1 cellular context compared by ENCODE assay signal in the genomic region with DNA sequence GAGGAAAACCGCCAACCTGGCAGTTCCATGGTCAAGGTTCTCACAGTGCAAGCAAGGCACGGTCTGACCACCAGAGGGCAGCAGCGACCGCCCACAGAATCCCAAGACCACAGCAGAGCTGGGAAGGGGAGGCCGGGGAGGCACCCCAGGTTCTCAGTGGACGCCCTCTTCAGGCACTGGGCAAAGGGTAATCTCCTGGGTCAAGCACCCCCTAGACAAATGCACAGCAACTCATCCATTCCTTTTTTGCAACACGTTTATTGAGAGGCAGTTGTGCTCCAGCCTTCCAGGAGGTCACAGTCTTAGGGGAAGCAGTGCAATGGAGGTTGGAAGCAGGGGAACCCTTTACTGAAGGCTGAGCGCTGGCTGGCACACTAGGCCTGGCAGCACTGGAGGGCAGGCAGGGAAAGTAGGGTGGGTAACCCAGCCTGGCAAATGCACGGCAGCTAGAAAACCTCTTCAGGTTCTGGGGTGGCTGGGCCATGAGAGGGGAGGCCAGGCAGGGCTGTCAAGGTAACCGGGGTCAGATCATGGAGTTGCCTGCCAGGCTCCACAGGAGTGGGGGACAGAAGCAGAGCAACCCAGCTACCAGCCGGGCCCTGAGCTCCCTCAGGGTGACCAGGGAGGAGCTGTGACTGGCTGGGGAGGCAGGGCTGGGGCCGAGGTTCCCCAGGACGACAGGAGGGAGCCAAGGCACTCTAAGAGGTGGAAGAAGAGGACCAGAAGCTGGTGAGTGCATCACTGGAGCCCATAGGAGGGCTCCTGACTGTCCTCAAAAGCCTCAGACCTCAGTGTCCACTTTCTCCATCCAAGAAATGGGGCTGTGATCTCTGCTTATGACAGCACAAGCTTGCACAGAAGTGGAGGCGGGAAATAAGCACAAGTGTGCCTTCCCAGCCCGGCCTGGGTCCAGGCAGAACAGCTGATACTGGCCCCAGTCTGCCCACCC.
A peak's percentile ranks its signal among the peaks of the same experiment; 100 is the strongest.
TF ChIP-seq lines count a peak whose summit lies in the region.

No MANE protein-coding gene starts in this region.

TF ChIP-seq in K562, 482 proteins besides CTCF, POLR2A, EP300 and RAD21 (continued from another document and continues in another):
- no peak for TF ChIP-seq EP400 (IDR thresholded peaks at IDR 0.05)
- TF ChIP-seq, protein P1, sequence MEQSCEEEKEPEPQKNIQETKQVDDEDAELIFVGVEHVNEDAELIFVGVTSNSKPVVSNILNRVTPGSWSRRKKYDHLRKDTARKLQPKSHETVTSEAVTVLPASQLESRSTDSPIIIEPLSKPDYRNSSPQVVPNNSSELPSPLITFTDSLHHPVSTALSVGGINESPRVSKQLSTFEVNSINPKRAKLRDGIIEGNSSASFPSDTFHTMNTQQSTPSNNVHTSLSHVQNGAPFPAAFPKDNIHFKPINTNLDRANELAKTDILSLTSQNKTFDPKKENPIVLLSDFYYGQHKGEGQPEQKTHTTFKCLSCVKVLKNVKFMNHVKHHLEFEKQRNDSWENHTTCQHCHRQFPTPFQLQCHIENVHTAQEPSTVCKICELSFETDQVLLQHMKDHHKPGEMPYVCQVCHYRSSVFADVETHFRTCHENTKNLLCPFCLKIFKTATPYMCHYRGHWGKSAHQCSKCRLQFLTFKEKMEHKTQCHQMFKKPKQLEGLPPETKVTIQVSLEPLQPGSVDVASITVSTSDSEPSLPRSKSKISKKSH (CRISPR knock-in tag; IDR thresholded peaks at IDR 0.05) = no peak
- no peak for TF ChIP-seq NR2C2 (CRISPR knock-in tag; IDR thresholded peaks at IDR 0.05)
- no peak for TF ChIP-seq NR2C2 (tag; IDR thresholded peaks at IDR 0.05)
- TF ChIP-seq MCM7 (IDR thresholded peaks at IDR 0.05) = no peak
- TF ChIP-seq NFIC (IDR thresholded peaks at IDR 0.05) = no peak
- no peak for TF ChIP-seq MEF2A (IDR thresholded peaks at IDR 0.05; ENCODE audit: control insufficient read depth, low read depth, low read length)
- no peak for TF ChIP-seq ZNF3 (CRISPR knock-in tag; IDR thresholded peaks at IDR 0.05)
- no peak for TF ChIP-seq BRD9 (IDR thresholded peaks at IDR 0.05; ENCODE audit: low read depth, partially characterized antibody)
- no peak for TF ChIP-seq SETDB1 (IDR thresholded peaks at IDR 0.05; ENCODE audit: low read length)
- no peak for TF ChIP-seq ZNF140 (CRISPR knock-in tag; IDR thresholded peaks at IDR 0.05)
- TF ChIP-seq, protein P2, sequence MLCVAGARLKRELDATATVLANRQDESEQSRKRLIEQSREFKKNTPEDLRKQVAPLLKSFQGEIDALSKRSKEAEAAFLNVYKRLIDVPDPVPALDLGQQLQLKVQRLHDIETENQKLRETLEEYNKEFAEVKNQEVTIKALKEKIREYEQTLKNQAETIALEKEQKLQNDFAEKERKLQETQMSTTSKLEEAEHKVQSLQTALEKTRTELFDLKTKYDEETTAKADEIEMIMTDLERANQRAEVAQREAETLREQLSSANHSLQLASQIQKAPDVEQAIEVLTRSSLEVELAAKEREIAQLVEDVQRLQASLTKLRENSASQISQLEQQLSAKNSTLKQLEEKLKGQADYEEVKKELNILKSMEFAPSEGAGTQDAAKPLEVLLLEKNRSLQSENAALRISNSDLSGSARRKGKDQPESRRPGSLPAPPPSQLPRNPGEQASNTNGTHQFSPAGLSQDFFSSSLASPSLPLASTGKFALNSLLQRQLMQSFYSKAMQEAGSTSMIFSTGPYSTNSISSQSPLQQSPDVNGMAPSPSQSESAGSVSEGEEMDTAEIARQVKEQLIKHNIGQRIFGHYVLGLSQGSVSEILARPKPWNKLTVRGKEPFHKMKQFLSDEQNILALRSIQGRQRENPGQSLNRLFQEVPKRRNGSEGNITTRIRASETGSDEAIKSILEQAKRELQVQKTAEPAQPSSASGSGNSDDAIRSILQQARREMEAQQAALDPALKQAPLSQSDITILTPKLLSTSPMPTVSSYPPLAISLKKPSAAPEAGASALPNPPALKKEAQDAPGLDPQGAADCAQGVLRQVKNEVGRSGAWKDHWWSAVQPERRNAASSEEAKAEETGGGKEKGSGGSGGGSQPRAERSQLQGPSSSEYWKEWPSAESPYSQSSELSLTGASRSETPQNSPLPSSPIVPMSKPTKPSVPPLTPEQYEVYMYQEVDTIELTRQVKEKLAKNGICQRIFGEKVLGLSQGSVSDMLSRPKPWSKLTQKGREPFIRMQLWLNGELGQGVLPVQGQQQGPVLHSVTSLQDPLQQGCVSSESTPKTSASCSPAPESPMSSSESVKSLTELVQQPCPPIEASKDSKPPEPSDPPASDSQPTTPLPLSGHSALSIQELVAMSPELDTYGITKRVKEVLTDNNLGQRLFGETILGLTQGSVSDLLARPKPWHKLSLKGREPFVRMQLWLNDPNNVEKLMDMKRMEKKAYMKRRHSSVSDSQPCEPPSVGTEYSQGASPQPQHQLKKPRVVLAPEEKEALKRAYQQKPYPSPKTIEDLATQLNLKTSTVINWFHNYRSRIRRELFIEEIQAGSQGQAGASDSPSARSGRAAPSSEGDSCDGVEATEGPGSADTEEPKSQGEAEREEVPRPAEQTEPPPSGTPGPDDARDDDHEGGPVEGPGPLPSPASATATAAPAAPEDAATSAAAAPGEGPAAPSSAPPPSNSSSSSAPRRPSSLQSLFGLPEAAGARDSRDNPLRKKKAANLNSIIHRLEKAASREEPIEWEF (CRISPR knock-in tag; IDR thresholded peaks at IDR 0.05) = no peak
- TF ChIP-seq HMG20B (CRISPR knock-in tag; IDR thresholded peaks at IDR 0.05) = no peak
- no peak for TF ChIP-seq PURB (CRISPR knock-in tag; IDR thresholded peaks at IDR 0.05; ENCODE audit: low read depth)
- TF ChIP-seq MTA2 (IDR thresholded peaks at IDR 0.05; ENCODE audit: low read depth) = no peak
- TF ChIP-seq ZKSCAN8 (CRISPR knock-in tag; IDR thresholded peaks at IDR 0.05) = 0 out of 2 replicates have a peak, but pooled peaks have one; percentile 18
- TF ChIP-seq PRPF4 (IDR thresholded peaks at IDR 0.05; ENCODE audit: insufficient read depth, low read depth, low read length, poor library complexity, severe bottlenecking) = no peak
- TF ChIP-seq, protein P3, sequence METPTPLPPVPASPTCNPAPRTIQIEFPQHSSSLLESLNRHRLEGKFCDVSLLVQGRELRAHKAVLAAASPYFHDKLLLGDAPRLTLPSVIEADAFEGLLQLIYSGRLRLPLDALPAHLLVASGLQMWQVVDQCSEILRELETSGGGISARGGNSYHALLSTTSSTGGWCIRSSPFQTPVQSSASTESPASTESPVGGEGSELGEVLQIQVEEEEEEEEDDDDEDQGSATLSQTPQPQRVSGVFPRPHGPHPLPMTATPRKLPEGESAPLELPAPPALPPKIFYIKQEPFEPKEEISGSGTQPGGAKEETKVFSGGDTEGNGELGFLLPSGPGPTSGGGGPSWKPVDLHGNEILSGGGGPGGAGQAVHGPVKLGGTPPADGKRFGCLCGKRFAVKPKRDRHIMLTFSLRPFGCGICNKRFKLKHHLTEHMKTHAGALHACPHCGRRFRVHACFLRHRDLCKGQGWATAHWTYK (CRISPR knock-in tag; IDR thresholded peaks at IDR 0.05) = no peak
- TF ChIP-seq, protein P4, sequence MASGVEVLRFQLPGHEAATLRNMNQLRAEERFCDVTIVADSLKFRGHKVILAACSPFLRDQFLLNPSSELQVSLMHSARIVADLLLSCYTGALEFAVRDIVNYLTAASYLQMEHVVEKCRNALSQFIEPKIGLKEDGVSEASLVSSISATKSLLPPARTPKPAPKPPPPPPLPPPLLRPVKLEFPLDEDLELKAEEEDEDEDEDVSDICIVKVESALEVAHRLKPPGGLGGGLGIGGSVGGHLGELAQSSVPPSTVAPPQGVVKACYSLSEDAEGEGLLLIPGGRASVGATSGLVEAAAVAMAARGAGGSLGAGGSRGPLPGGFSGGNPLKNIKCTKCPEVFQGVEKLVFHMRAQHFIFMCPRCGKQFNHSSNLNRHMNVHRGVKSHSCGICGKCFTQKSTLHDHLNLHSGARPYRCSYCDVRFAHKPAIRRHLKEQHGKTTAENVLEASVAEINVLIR (CRISPR knock-in tag; IDR thresholded peaks at IDR 0.05) = no peak
- no peak; the same call in 1 of the 2 replicates for TF ChIP-seq RB1 (IDR thresholded peaks at IDR 0.05; ENCODE audit: low read depth)
- TF ChIP-seq MXI1 (IDR thresholded peaks at IDR 0.05; ENCODE audit: low read depth, low read length) = no peak
- TF ChIP-seq TAF1 (IDR thresholded peaks at IDR 0.05; ENCODE audit: control insufficient read depth, extremely low read depth, insufficient read depth, low read length, severe bottlenecking) = peak; percentile 19
- TF ChIP-seq NCOA4 (IDR thresholded peaks at IDR 0.05; ENCODE audit: partially characterized antibody) = no peak
- TF ChIP-seq SMAD3 (CRISPR knock-in tag; conservative IDR thresholded peaks at IDR 0.05) = no peak
- no peak for TF ChIP-seq KLF1 (tag; IDR thresholded peaks at IDR 0.05)
- TF ChIP-seq MAFG (tag; conservative IDR thresholded peaks at IDR 0.05) = peak; percentile 59
- peak; percentile 30; the same call in 1 of the 2 replicates for TF ChIP-seq BHLHE40 (IDR thresholded peaks at IDR 0.05; ENCODE audit: low read length)
- TF ChIP-seq, protein P5, sequence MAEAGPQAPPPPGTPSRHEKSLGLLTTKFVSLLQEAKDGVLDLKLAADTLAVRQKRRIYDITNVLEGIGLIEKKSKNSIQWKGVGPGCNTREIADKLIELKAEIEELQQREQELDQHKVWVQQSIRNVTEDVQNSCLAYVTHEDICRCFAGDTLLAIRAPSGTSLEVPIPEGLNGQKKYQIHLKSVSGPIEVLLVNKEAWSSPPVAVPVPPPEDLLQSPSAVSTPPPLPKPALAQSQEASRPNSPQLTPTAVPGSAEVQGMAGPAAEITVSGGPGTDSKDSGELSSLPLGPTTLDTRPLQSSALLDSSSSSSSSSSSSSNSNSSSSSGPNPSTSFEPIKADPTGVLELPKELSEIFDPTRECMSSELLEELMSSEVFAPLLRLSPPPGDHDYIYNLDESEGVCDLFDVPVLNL (CRISPR knock-in tag; IDR thresholded peaks at IDR 0.05; ENCODE audit: low read depth) = peak; percentile 37; the same call in 1 of the 2 replicates
- TF ChIP-seq POLR2AphosphoS2 (IDR thresholded peaks at IDR 0.05; ENCODE audit: low read length) = peak; percentile 85; the same call in 1 of the 2 replicates
- no peak for TF ChIP-seq TGIF2 (CRISPR knock-in tag; IDR thresholded peaks at IDR 0.05)
- TF ChIP-seq NCOA2 (IDR thresholded peaks at IDR 0.05; ENCODE audit: partially characterized antibody in 2 of 2) = no peak
- no peak for TF ChIP-seq EZH2 (IDR thresholded peaks at IDR 0.05; ENCODE audit: borderline replicate concordance, low read depth, low read length)
- TF ChIP-seq CAMTA2 (CRISPR knock-in tag; conservative IDR thresholded peaks at IDR 0.05) = no peak
- TF ChIP-seq ZEB2 (IDR thresholded peaks at IDR 0.05) = no peak
- TF ChIP-seq TCF7L2 (IDR thresholded peaks at IDR 0.05; ENCODE audit: low read depth, low read length) = no peak
- TF ChIP-seq EHMT2 (IDR thresholded peaks at IDR 0.05) = no peak
- TF ChIP-seq POLR2AphosphoS5 (IDR thresholded peaks at IDR 0.05; ENCODE audit: control insufficient read depth, insufficient read depth, low read depth, low read length) = no peak; the same call in 1 of the 2 replicates
- TF ChIP-seq, protein P6, sequence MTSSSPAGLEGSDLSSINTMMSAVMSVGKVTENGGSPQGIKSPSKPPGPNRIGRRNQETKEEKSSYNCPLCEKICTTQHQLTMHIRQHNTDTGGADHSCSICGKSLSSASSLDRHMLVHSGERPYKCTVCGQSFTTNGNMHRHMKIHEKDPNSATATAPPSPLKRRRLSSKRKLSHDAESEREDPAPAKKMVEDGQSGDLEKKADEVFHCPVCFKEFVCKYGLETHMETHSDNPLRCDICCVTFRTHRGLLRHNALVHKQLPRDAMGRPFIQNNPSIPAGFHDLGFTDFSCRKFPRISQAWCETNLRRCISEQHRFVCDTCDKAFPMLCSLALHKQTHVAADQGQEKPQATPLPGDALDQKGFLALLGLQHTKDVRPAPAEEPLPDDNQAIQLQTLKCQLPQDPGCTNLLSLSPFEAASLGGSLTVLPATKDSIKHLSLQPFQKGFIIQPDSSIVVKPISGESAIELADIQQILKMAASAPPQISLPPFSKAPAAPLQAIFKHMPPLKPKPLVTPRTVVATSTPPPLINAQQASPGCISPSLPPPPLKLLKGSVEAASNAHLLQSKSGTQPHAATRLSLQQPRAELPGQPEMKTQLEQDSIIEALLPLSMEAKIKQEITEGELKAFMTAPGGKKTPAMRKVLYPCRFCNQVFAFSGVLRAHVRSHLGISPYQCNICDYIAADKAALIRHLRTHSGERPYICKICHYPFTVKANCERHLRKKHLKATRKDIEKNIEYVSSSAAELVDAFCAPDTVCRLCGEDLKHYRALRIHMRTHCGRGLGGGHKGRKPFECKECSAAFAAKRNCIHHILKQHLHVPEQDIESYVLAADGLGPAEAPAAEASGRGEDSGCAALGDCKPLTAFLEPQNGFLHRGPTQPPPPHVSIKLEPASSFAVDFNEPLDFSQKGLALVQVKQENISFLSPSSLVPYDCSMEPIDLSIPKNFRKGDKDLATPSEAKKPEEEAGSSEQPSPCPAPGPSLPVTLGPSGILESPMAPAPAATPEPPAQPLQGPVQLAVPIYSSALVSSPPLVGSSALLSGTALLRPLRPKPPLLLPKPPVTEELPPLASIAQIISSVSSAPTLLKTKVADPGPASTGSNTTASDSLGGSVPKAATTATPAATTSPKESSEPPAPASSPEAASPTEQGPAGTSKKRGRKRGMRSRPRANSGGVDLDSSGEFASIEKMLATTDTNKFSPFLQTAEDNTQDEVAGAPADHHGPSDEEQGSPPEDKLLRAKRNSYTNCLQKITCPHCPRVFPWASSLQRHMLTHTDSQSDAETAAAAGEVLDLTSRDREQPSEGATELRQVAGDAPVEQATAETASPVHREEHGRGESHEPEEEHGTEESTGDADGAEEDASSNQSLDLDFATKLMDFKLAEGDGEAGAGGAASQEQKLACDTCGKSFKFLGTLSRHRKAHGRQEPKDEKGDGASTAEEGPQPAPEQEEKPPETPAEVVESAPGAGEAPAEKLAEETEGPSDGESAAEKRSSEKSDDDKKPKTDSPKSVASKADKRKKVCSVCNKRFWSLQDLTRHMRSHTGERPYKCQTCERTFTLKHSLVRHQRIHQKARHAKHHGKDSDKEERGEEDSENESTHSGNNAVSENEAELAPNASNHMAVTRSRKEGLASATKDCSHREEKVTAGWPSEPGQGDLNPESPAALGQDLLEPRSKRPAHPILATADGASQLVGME (CRISPR knock-in tag; IDR thresholded peaks at IDR 0.05) = no peak
- TF ChIP-seq HLTF (IDR thresholded peaks at IDR 0.05) = no peak
- TF ChIP-seq CSDE1 (IDR thresholded peaks at IDR 0.05) = no peak
- TF ChIP-seq SMARCA5 (IDR thresholded peaks at IDR 0.05) = peak; percentile 41; the same call in 1 of the 2 replicates
- TF ChIP-seq EWSR1 (IDR thresholded peaks at IDR 0.05; ENCODE audit: borderline replicate concordance, low read depth, partially characterized antibody) = no peak
- TF ChIP-seq SNIP1 (IDR thresholded peaks at IDR 0.05; ENCODE audit: low read depth) = no peak
- no peak for TF ChIP-seq ZNF668 (CRISPR knock-in tag; IDR thresholded peaks at IDR 0.05)
- TF ChIP-seq NFE2L1 (tag; IDR thresholded peaks at IDR 0.05; ENCODE audit: borderline replicate concordance, low read depth) = no peak
- TF ChIP-seq HNRNPH1 (optimal IDR thresholded peaks at IDR 0.05; ENCODE audit: low read depth, low read length) = no peak
- no peak for TF ChIP-seq ZNF165 (CRISPR knock-in tag; IDR thresholded peaks at IDR 0.05; ENCODE audit: borderline replicate concordance)
- TF ChIP-seq, protein P7, sequence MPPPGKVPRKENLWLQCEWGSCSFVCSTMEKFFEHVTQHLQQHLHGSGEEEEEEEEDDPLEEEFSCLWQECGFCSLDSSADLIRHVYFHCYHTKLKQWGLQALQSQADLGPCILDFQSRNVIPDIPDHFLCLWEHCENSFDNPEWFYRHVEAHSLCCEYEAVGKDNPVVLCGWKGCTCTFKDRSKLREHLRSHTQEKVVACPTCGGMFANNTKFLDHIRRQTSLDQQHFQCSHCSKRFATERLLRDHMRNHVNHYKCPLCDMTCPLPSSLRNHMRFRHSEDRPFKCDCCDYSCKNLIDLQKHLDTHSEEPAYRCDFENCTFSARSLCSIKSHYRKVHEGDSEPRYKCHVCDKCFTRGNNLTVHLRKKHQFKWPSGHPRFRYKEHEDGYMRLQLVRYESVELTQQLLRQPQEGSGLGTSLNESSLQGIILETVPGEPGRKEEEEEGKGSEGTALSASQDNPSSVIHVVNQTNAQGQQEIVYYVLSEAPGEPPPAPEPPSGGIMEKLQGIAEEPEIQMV (tag; conservative IDR thresholded peaks at IDR 0.05; ENCODE audit: low read depth) = no peak
